Comparison of ENCODE assay signal across 24 cellular contexts in genomic region chr18:10124071-10124470, GRCh38.
DNase-seq lines count a peak whose midpoint lies in the region; TF ChIP-seq lines count a peak whose summit lies in the region.
"Had no signal": no experiment of that assay in that cellular context is flagged by ENCODE, and none has a peak within 500 bp of the region (broad histone marks: within the 10 kb centered on the region; RNA-seq: fewer than 3 reads in every experiment).

No MANE protein-coding gene starts in this region.

- H4K91ac ChIP-seq in mesenchymal stem cell (ENCODE audit: low read length) = no peak overlapping the region
- H4K91ac ChIP-seq in neuronal stem cell (ENCODE audit: low read depth, low read length, poor library complexity) = no peak overlapping the region

- no peaks in the 10 kb centered on the region for H3K79me1 ChIP-seq in mesenchymal stem cell (replicated peaks; ENCODE audit: low read length, poor library complexity, severe bottlenecking)
- H3K79me1 ChIP-seq in neuronal stem cell (ENCODE audit: low read depth, low read length) = no peaks in the 10 kb centered on the region

- peak overlapping the region; percentile 80 for H2BK15ac ChIP-seq in mesenchymal stem cell (ENCODE audit: low read depth, poor library complexity, severe bottlenecking)
- H2BK15ac ChIP-seq in neuronal stem cell (ENCODE audit: low read length) = no peak overlapping the region

- H3K9me3 ChIP-seq in mesenchymal stem cell (ENCODE audit: control insufficient read depth, low read length) (no peaks in the 10 kb centered on the region), neuronal stem cell (replicated peaks in 1 of 2; ENCODE audit: control insufficient read depth in 2 of 2, insufficient read depth in 1 of 2, low read depth in 1 of 2, low read length in 2 of 2) (peaks cover 2 to 4% of the 10 kb centered on the region in 2 donors), colonic mucosa (no peaks in the 10 kb centered on the region)
- H3K9me3 ChIP-seq: BE2C, SJCRH30 had no signal

- H2BK12ac ChIP-seq in mesenchymal stem cell (ENCODE audit: low read length in 2 of 2) (peak overlapping the region in 1 of 2 experiments; percentile 59), neuronal stem cell (ENCODE audit: low read length) (no peak overlapping the region)

- H3K18ac ChIP-seq in mesenchymal stem cell (ENCODE audit: low read depth in 1 of 2, low read length in 2 of 2) (peak overlapping the region in 1 of 2 experiments; percentile 54), neuronal stem cell (ENCODE audit: low read length) (no peak overlapping the region)

- H3K4me3 Mint-ChIP-seq in activated CD4-positive, alpha-beta T cell treated with anti-CD3 and anti-CD28 coated beads, Interleukin-2, amount 10 ng/mL, durations not matched to agents 24 days and 14 days = no peak overlapping the region
- no peak overlapping the region for H3K4me3 Mint-ChIP-seq in HFFc6
- H3K4me3 Mint-ChIP-seq: H9 had no signal

- H3K27ac Mint-ChIP-seq in activated CD4-positive, alpha-beta T cell treated with anti-CD3 and anti-CD28 coated beads, Interleukin-2, amount 10 ng/mL, durations not matched to agents 24 days and 14 days = peak overlapping the region; percentile 58
- no peak overlapping the region for H3K27ac Mint-ChIP-seq in HFFc6
- H3K27ac Mint-ChIP-seq: H9 had no signal

- no peaks in the 10 kb centered on the region for H3K36me3 ChIP-seq in mesenchymal stem cell (ENCODE audit: control insufficient read depth in 1 of 2, insufficient read depth in 2 of 2, low read depth in 1 of 2, low read length in 2 of 2)
- H3K36me3 ChIP-seq in neuronal stem cell (replicated peaks in 1 of 2; ENCODE audit: control insufficient read depth in 2 of 2, insufficient read depth in 2 of 2, low read length in 2 of 2) = no peaks in the 10 kb centered on the region
- no peaks in the 10 kb centered on the region for H3K36me3 ChIP-seq in colonic mucosa
- H3K36me3 ChIP-seq: BE2C, MG63, SJCRH30 had no signal

- H2AFZ ChIP-seq in mesenchymal stem cell (ENCODE audit: low read depth, low read length) (no peak overlapping the region), neuronal stem cell (ENCODE audit: low read length) (peak overlapping the region; percentile 62)
- H2AFZ ChIP-seq: PC-9 had no signal

- DNase-seq in activated CD4-positive, alpha-beta T cell treated with anti-CD3 and anti-CD28 coated beads, Interleukin-2, amount 10 ng/mL, durations not matched to agents 24 days and 14 days = no peak
- DNase-seq in activated CD4-positive, alpha-beta T cell treated with anti-CD3 and anti-CD28 coated beads for 1 hour = no peak
- DNase-seq in mesenchymal stem cell (no peak), neuronal stem cell (ENCODE audit: low spot score) (no peak), mesenteric fat pad (ENCODE audit: low spot score) (no peak), HFFc6 (no peak), colonic mucosa (no peak), cardiac septum (ENCODE audit: low spot score) (no peak)
- DNase-seq: 8988T; ACHN; BE2C; Calu3; DMS153; DND-41; H9; KG1; MG63; NCI-H2029; NCI-H446 treated with DMSO at 0.1 percent for 48 hours; NCI-H526; NCI-H82; NK-92 treated with Interleukin-12 subunit alpha and Interleukin-12 subunit beta, amount 100 ng/mL, for 24 hours; PC-9; SJCRH30 had no signal

- WGBS in mesenchymal stem cell = 96% methylated on average over 9 of the region's 9 CpGs
- WGBS in neuronal stem cell (ENCODE audit: extremely low coverage in 2 of 2, insufficient read length in 2 of 2, insufficient replicate concordance in 1 of 2), 2 donors = no CpG with 5 or more reads among the region's 9 CpGs

- peaks cover 1% of the 10 kb centered on the region for H3K27me3 Mint-ChIP-seq in activated CD4-positive, alpha-beta T cell treated with anti-CD3 and anti-CD28 coated beads, Interleukin-2, amount 10 ng/mL, durations not matched to agents 24 days and 14 days
- peaks cover 4% of the 10 kb centered on the region for H3K27me3 Mint-ChIP-seq in HFFc6 (ENCODE audit: insufficient read depth)

- H3K23ac ChIP-seq in mesenchymal stem cell (ENCODE audit: low read length in 2 of 2) = no peak overlapping the region
- H3K23ac ChIP-seq in neuronal stem cell (ENCODE audit: low read depth, low read length, poor library complexity) = no peak overlapping the region

- H3K4me1 ChIP-seq in mesenchymal stem cell (ENCODE audit: control insufficient read depth, insufficient read depth, low read depth, low read length) = peaks cover 1% of the 10 kb centered on the region
- H3K4me1 ChIP-seq in neuronal stem cell (ENCODE audit: control insufficient read depth in 2 of 2, insufficient read depth in 1 of 2, low read depth in 1 of 2, low read length in 2 of 2) = peaks cover 5 to 23% of the 10 kb centered on the region in 2 donors
- no peaks in the 10 kb centered on the region for H3K4me1 ChIP-seq in colonic mucosa
- H3K4me1 ChIP-seq: BE2C had no signal

- no peak overlapping the region for H3K14ac ChIP-seq in mesenchymal stem cell (ENCODE audit: low read length in 2 of 2)
- H3K14ac ChIP-seq in neuronal stem cell (ENCODE audit: low read length) = no peak overlapping the region

- H3K4me3 ChIP-seq in mesenchymal stem cell (ENCODE audit: insufficient read depth in 1 of 2, low read depth in 1 of 2, low read length in 2 of 2) = no peak overlapping the region
- H3K4me3 ChIP-seq in neuronal stem cell (ENCODE audit: low read length in 2 of 2) = no peak overlapping the region
- no peak overlapping the region for H3K4me3 ChIP-seq in colonic mucosa
- H3K4me3 ChIP-seq: MG63, PC-9, SJCRH30 had no signal

- H2AK5ac ChIP-seq in mesenchymal stem cell (ENCODE audit: low read length, severe bottlenecking) = no peak overlapping the region
- peak overlapping the region; percentile 3 for H2AK5ac ChIP-seq in neuronal stem cell (ENCODE audit: low read depth, low read length)

- H4K8ac ChIP-seq in mesenchymal stem cell (ENCODE audit: low read length) (no peak overlapping the region), neuronal stem cell (ENCODE audit: low read depth, low read length) (no peak overlapping the region)

- H2BK5ac ChIP-seq in mesenchymal stem cell (ENCODE audit: low read depth, low read length, poor library complexity, severe bottlenecking) (no peak overlapping the region), neuronal stem cell (ENCODE audit: low read length) (no peak overlapping the region)

- H3K9ac ChIP-seq in mesenchymal stem cell (ENCODE audit: low read length) (no peak overlapping the region), neuronal stem cell (ENCODE audit: low read depth, low read length, poor library complexity) (no peak overlapping the region), colonic mucosa (ENCODE audit: low read depth in 2 of 2, low read length in 2 of 2) (no peak overlapping the region)

- peaks cover 11% of the 10 kb centered on the region for H3K4me1 Mint-ChIP-seq in activated CD4-positive, alpha-beta T cell treated with anti-CD3 and anti-CD28 coated beads, Interleukin-2, amount 10 ng/mL, durations not matched to agents 24 days and 14 days
- peaks cover 27% of the 10 kb centered on the region for H3K4me1 Mint-ChIP-seq in HFFc6 (ENCODE audit: low read depth)

- H3K27me3 ChIP-seq in mesenchymal stem cell (ENCODE audit: control insufficient read depth in 1 of 2, insufficient read depth in 1 of 2, low read length in 2 of 2) (peaks cover 4 to 7% of the 10 kb centered on the region in 2 experiments), neuronal stem cell (ENCODE audit: control insufficient read depth in 3 of 3, insufficient read depth in 3 of 3, low read depth in 1 of 3, low read length in 3 of 3) (no peaks in the 10 kb centered on the region), colonic mucosa (no peaks in the 10 kb centered on the region)
- H3K27me3 ChIP-seq: BE2C, MG63, SJCRH30 had no signal

- intact Hi-C loops in activated CD4-positive, alpha-beta T cell treated with anti-CD3 and anti-CD28 coated beads, Interleukin-2, amount 10 ng/mL, durations not matched to agents 24 days and 14 days (cut with micrococcal nuclease) = no loop called here
- intact Hi-C loops in colonic mucosa (cut with DNase I) (no loop called here), cardiac septum (cut with DNase I) (loop anchor here (5.0 kb wide), 1 partner anchor 62 kb away; no protein-coding TSS in a partner anchor)

- H2BK120ac ChIP-seq in mesenchymal stem cell (ENCODE audit: low read depth, low read length) (no peak overlapping the region), neuronal stem cell (ENCODE audit: low read depth, low read length) (no peak overlapping the region)

- H3K4me2 ChIP-seq in mesenchymal stem cell (ENCODE audit: low read length, poor library complexity, severe bottlenecking) (no peak overlapping the region), neuronal stem cell (ENCODE audit: insufficient read depth, low read length, poor library complexity, severe bottlenecking) (no peak overlapping the region)
- H3K4me2 ChIP-seq: PC-9 had no signal

- peak overlapping the region; percentile 20 to 33 for H3K4ac ChIP-seq in mesenchymal stem cell (ENCODE audit: low read depth in 1 of 2, low read length in 2 of 2)
- no peak overlapping the region for H3K4ac ChIP-seq in neuronal stem cell (ENCODE audit: low read length)

- H3K27ac ChIP-seq in mesenchymal stem cell (ENCODE audit: low read length, poor library complexity, severe bottlenecking) (no peak overlapping the region), neuronal stem cell (replicated peaks; ENCODE audit: low read length) (no peak overlapping the region), colonic mucosa (no peak overlapping the region)
- H3K27ac ChIP-seq: PC-9, SJCRH30 had no signal

- H3K9me3 Mint-ChIP-seq in activated CD4-positive, alpha-beta T cell treated with anti-CD3 and anti-CD28 coated beads, Interleukin-2, amount 10 ng/mL, durations not matched to agents 24 days and 14 days = no peaks in the 10 kb centered on the region
- no peaks in the 10 kb centered on the region for H3K9me3 Mint-ChIP-seq in HFFc6

- no peak for TF ChIP-seq CTCF in HFFc6 (IDR thresholded peaks at IDR 0.05)
- no peak for TF ChIP-seq CTCF in colonic mucosa (IDR thresholded peaks at IDR 0.05)

- no peaks in the 10 kb centered on the region for H3K36me3 Mint-ChIP-seq in activated CD4-positive, alpha-beta T cell treated with anti-CD3 and anti-CD28 coated beads, Interleukin-2, amount 10 ng/mL, durations not matched to agents 24 days and 14 days (ENCODE audit: low read depth)
- H3K36me3 Mint-ChIP-seq in HFFc6 (ENCODE audit: low read depth) = no peaks in the 10 kb centered on the region
